In the genomic region with DNA sequence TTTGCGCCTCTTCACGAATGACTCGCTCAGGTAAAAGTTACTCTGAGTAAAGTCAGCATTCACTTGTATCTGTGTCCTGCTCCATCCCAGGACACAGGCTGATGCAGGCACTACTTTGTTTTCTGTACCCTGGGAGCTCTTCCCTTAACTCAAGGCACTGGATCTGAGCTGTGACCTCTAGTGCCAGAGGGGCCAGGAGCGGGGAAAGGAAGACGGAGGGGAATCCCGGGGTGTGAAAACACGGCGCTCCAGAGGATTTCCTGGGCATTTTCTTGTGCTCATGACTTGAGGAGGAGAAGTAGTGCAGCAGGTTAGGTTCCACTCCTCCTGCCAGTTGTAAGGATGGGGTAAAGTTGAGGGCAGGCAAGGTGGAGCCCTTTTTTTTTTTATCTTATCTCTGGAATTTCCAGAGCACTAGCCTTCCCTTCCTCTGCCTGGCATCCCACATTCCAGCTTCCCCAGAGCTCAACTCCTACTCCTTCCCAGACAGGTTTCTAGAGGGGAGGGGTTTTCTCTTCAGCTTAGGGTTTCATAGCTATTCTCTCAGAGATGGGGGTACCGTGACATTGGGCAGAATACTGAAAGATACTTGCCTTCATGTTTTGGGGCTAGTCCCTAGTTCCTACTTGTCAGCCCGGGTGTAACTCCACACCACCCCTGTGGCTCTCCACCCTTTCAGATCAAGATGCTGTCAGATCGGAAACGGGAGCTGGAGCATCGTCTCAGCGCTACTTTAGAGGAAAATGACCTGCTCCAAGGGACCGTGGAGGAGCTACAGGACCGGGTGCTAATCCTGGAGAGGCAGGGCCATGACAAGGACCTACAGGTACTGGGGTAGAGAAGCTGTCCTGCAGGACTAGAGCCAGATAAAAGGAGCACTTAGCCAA, we compare ENCODE assay signal across 18 cellular contexts. TPM values are rescaled to one million over a fixed set of nuclear protein-coding genes. Genes with fewer than 3 reads are reported as not detected.
DNase-seq lines count a peak whose midpoint lies in the region; ATAC-seq and TF ChIP-seq lines count a peak whose summit lies in the region.
"Had no signal": no experiment of that assay in that cellular context is flagged by ENCODE, and none has a peak within 500 bp of the region (broad histone marks: within the 10 kb centered on the region; RNA-seq: fewer than 3 reads in every experiment).

No MANE protein-coding gene starts in this region.

- peak overlapping the region; percentile 78; the same call in 1 of the 2 replicates for H3K27ac Mint-ChIP-seq in WTC11
- H3K27ac Mint-ChIP-seq in stimulated activated effector memory CD8-positive, alpha-beta T cell treated with anti-CD3 and anti-CD28 coated beads, Interleukin-12 subunit alpha, Interleukin-12 subunit beta, amount 100 ng/mL, for 72 hours = peak overlapping the region; percentile 72
- H3K27ac Mint-ChIP-seq: type B pancreatic cell had no signal

- H3K4me1 Mint-ChIP-seq in WTC11 = no peaks in the 10 kb centered on the region; the same call in 1 of the 2 replicates
- peaks cover 11% of the 10 kb centered on the region for H3K4me1 Mint-ChIP-seq in stimulated activated effector memory CD8-positive, alpha-beta T cell treated with anti-CD3 and anti-CD28 coated beads, Interleukin-12 subunit alpha, Interleukin-12 subunit beta, amount 100 ng/mL, for 72 hours

- no peak for TF ChIP-seq CTCF in cardiac muscle cell (IDR thresholded peaks at IDR 0.05; ENCODE audit: low read depth, low read length)
- TF ChIP-seq CTCF in left ventricle myocardium inferior (IDR thresholded peaks at IDR 0.05; ENCODE audit: borderline replicate concordance) = no peak
- TF ChIP-seq CTCF in WTC11 (IDR thresholded peaks at IDR 0.05) = no peak

- no peaks in the 10 kb centered on the region for H3K9me3 Mint-ChIP-seq in WTC11
- H3K9me3 Mint-ChIP-seq in stimulated activated effector memory CD8-positive, alpha-beta T cell treated with anti-CD3 and anti-CD28 coated beads, Interleukin-12 subunit alpha, Interleukin-12 subunit beta, amount 100 ng/mL, for 72 hours = no peaks in the 10 kb centered on the region
- H3K9me3 Mint-ChIP-seq: nephron progenitor cell, type B pancreatic cell had no signal

- H3K4me3 ChIP-seq in cardiac muscle cell (no peak overlapping the region), left ventricle myocardium inferior (no peak overlapping the region)

- H3K9me3 ChIP-seq in cardiac muscle cell (ENCODE audit: low read depth) = no peaks in the 10 kb centered on the region
- no peaks in the 10 kb centered on the region for H3K9me3 ChIP-seq in left ventricle myocardium inferior (replicated peaks)

- H3K27me3 ChIP-seq in cardiac muscle cell = no peaks in the 10 kb centered on the region
- H3K27me3 ChIP-seq in left ventricle myocardium inferior (ENCODE audit: low read depth) = peaks cover 56% of the 10 kb centered on the region

- no peaks in the 10 kb centered on the region for H3K36me3 Mint-ChIP-seq in WTC11
- peaks cover 72% of the 10 kb centered on the region for H3K36me3 Mint-ChIP-seq in stimulated activated effector memory CD8-positive, alpha-beta T cell treated with anti-CD3 and anti-CD28 coated beads, Interleukin-12 subunit alpha, Interleukin-12 subunit beta, amount 100 ng/mL, for 72 hours
- H3K36me3 Mint-ChIP-seq: type B pancreatic cell had no signal

- no peak overlapping the region for H3K4me3 Mint-ChIP-seq in WTC11
- no peak overlapping the region for H3K4me3 Mint-ChIP-seq in stimulated activated effector memory CD8-positive, alpha-beta T cell treated with anti-CD3 and anti-CD28 coated beads, Interleukin-12 subunit alpha, Interleukin-12 subunit beta, amount 100 ng/mL, for 72 hours
- H3K4me3 Mint-ChIP-seq: type B pancreatic cell had no signal

- H3K36me3 ChIP-seq in cardiac muscle cell = no peaks in the 10 kb centered on the region
- no peaks in the 10 kb centered on the region for H3K36me3 ChIP-seq in left ventricle myocardium inferior

- CTCF ChIA-PET in WTC11 (lab: Charles Lee) = interaction anchor here (1.6 to 1.7 kb wide), 2 partner anchors 23 to 75 kb away, joined by 7 read pairs; partner anchors contain the start of gene BICDL1

- peak overlapping the region; percentile 73 for H3K27ac ChIP-seq in cardiac muscle cell
- H3K27ac ChIP-seq in left ventricle myocardium inferior (replicated peaks) = no peak overlapping the region

- peaks cover 24% of the 10 kb centered on the region for H3K4me1 ChIP-seq in cardiac muscle cell (ENCODE audit: low read depth)
- peaks cover 26% of the 10 kb centered on the region for H3K4me1 ChIP-seq in left ventricle myocardium inferior

- intact Hi-C loops in left ventricle myocardium inferior (cut with micrococcal nuclease) = no loop called here

- POLR2A ChIA-PET in WTC11 (lab: Charles Lee) = interaction anchor here (1.1 kb wide), 1 partner anchor 23 kb away, joined by 4 read pairs; no protein-coding TSS in a partner anchor

- DNase-seq in cardiac muscle cell (ENCODE audit: low read depth in 1 of 2, low spot score in 1 of 2) = peak; percentile 13 to 58
- DNase-seq in left ventricle myocardium inferior = no peak
- DNase-seq in WTC11 (ENCODE audit: low spot score) = no peak
- DNase-seq in iPS-NIHi11 (ENCODE audit: low spot score) = peak; percentile 36
- no peak for DNase-seq in stimulated activated effector memory CD8-positive, alpha-beta T cell treated with anti-CD3 and anti-CD28 coated beads, Interleukin-12 subunit alpha, Interleukin-12 subunit beta, amount 100 ng/mL, for 72 hours (ENCODE audit: low spot score in 2 of 2)
- DNase-seq in NCI-H748 (lab: John Stamatoyannopoulos, UW; ENCODE audit: unreplicated experiment) = no peak
- no peak for DNase-seq in DMS 273 (lab: John Stamatoyannopoulos, UW; ENCODE audit: unreplicated experiment)
- DNase-seq: activated effector memory CD4-positive, alpha-beta T cell treated with Interleukin-2 at 50 U/mL for 16 hours; central memory CD4-positive, alpha-beta T cell; DMS53; erythroblast; NCI-H2081 treated with DMSO at 0.1 percent for 48 hours; NCI-H510A; nephron progenitor cell; stimulated activated CD4-positive, alpha-beta T cell treated with anti-CD3 and anti-CD28 coated beads, Interleukin-1b, Interleukin-23, amount 100 ng/mL, for 48 hours; stimulated activated naive CD4-positive, alpha-beta T cell had no signal

- no peaks in the 10 kb centered on the region for H3K27me3 Mint-ChIP-seq in WTC11 (ENCODE audit: low read depth)

- ATAC-seq in WTC11 = peak; percentile 28; the same call in 1 of the 2 replicates
- no peak for ATAC-seq in stimulated activated effector memory CD8-positive, alpha-beta T cell treated with anti-CD3 and anti-CD28 coated beads, Interleukin-12 subunit alpha, Interleukin-12 subunit beta, amount 100 ng/mL, for 72 hours
- no peak for ATAC-seq in HG02763 (IDR thresholded peaks at IDR 0.05; ENCODE audit: unreplicated experiment)

TF ChIP-seq in WTC11, 78 proteins besides CTCF, POLR2A, EP300 and RAD21:
- TF ChIP-seq ZNF138 (CRISPR knock-in tag; conservative IDR thresholded peaks at IDR 0.05) = no peak
- TF ChIP-seq, protein P1, sequence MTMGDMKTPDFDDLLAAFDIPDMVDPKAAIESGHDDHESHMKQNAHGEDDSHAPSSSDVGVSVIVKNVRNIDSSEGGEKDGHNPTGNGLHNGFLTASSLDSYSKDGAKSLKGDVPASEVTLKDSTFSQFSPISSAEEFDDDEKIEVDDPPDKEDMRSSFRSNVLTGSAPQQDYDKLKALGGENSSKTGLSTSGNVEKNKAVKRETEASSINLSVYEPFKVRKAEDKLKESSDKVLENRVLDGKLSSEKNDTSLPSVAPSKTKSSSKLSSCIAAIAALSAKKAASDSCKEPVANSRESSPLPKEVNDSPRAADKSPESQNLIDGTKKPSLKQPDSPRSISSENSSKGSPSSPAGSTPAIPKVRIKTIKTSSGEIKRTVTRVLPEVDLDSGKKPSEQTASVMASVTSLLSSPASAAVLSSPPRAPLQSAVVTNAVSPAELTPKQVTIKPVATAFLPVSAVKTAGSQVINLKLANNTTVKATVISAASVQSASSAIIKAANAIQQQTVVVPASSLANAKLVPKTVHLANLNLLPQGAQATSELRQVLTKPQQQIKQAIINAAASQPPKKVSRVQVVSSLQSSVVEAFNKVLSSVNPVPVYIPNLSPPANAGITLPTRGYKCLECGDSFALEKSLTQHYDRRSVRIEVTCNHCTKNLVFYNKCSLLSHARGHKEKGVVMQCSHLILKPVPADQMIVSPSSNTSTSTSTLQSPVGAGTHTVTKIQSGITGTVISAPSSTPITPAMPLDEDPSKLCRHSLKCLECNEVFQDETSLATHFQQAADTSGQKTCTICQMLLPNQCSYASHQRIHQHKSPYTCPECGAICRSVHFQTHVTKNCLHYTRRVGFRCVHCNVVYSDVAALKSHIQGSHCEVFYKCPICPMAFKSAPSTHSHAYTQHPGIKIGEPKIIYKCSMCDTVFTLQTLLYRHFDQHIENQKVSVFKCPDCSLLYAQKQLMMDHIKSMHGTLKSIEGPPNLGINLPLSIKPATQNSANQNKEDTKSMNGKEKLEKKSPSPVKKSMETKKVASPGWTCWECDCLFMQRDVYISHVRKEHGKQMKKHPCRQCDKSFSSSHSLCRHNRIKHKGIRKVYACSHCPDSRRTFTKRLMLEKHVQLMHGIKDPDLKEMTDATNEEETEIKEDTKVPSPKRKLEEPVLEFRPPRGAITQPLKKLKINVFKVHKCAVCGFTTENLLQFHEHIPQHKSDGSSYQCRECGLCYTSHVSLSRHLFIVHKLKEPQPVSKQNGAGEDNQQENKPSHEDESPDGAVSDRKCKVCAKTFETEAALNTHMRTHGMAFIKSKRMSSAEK (CRISPR knock-in tag; IDR thresholded peaks at IDR 0.05; ENCODE audit: borderline replicate concordance) = no peak

RNA-seq across cellular contexts. Expression of gene RAB35, which starts 52.3 kb away (rescaled TPM):
- total RNA-seq in cardiac muscle cell = 27.5 and 33.4 TPM in 2 replicates
- polyA plus RNA-seq in cardiac muscle cell = 20.6 and 25.4 TPM in 2 replicates
- total RNA-seq in left ventricle myocardium inferior = 21.9 TPM
- 44.2 to 47.6 TPM (median 44.5 TPM) in 3 replicates for total RNA-seq in WTC11 (2021)

Comparison
In these comparisons a context has a peak if more than half of its experiments do, and no peak if none do; other contexts are left out.
1. DNase-seq: peak in cardiac muscle cell (2 of 2) and iPS-NIHi11 (single experiment); none in left ventricle myocardium inferior (single experiment), WTC11 (single experiment), stimulated activated effector memory CD8-positive, alpha-beta T cell treated with anti-CD3 and anti-CD28 coated beads, Interleukin-12 subunit alpha, Interleukin-12 subunit beta, amount 100 ng/mL, for 72 hours (0 of 2), NCI-H748 (single experiment) and DMS 273 (single experiment).